Comparison of ENCODE assay signal across 2 cellular contexts in the genomic region with DNA sequence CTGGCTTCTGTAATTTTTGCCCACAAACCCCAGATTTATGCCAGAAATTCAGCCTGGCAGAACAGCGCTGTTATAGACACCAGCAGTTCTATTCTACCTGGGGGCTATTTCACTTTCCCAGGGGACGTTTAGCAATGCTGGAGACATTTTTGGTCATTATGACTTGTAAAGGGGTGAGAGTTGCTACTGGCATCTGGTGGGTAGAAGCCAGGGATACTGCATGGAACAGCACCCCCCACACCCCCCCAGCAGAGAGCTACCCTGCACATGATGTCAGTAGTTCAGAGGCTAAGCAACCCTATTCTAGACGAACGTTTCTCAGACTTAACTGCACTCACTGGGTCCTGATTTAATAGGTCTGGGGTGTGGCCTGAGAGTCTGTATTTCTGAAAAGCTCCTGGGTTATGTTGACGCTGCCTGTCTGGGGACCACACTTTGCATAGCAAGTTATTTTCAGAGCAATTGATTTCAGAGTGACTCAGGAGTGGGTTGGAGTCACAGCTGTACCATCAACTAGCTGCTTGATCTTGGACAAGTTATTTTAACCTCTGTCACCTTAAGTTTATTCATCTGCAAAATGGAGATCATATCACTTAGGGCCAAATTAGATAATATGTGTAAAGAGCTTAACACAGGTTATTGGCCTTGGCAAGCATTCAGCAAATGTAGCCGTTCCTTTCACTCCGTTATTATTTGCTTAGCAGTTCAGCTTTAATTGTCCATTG.
TF ChIP-seq lines count a peak whose summit lies in the region.

No MANE protein-coding gene starts in this region.

TF ChIP-seq in IMR-90, 13 proteins besides CTCF, POLR2A, EP300 and RAD21:
- TF ChIP-seq, protein P1, sequence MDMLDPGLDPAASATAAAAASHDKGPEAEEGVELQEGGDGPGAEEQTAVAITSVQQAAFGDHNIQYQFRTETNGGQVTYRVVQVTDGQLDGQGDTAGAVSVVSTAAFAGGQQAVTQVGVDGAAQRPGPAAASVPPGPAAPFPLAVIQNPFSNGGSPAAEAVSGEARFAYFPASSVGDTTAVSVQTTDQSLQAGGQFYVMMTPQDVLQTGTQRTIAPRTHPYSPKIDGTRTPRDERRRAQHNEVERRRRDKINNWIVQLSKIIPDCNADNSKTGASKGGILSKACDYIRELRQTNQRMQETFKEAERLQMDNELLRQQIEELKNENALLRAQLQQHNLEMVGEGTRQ (IDR thresholded peaks at IDR 0.05; ENCODE audit: low read depth, low read length), result no peak
- no peak for TF ChIP-seq MAFK (IDR thresholded peaks at IDR 0.05; ENCODE audit: low read depth, low read length)
- no peak for TF ChIP-seq SMC3 (IDR thresholded peaks at IDR 0.05; ENCODE audit: low read depth, low read length)
- TF ChIP-seq, protein P2, sequence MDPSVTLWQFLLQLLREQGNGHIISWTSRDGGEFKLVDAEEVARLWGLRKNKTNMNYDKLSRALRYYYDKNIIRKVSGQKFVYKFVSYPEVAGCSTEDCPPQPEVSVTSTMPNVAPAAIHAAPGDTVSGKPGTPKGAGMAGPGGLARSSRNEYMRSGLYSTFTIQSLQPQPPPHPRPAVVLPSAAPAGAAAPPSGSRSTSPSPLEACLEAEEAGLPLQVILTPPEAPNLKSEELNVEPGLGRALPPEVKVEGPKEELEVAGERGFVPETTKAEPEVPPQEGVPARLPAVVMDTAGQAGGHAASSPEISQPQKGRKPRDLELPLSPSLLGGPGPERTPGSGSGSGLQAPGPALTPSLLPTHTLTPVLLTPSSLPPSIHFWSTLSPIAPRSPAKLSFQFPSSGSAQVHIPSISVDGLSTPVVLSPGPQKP (IDR thresholded peaks at IDR 0.05; ENCODE audit: borderline replicate concordance, low read depth, low read length), result no peak
- TF ChIP-seq FOS (IDR thresholded peaks at IDR 0.05; ENCODE audit: low read depth, low read length), result no peak
- TF ChIP-seq RFX5 (IDR thresholded peaks at IDR 0.05; ENCODE audit: low read depth, low read length), result no peak
- TF ChIP-seq MXI1 (IDR thresholded peaks at IDR 0.05; ENCODE audit: borderline replicate concordance, low read depth, low read length), result no peak
- TF ChIP-seq MAZ (IDR thresholded peaks at IDR 0.05; ENCODE audit: borderline replicate concordance, low read depth, low read length), result no peak
- no peak for TF ChIP-seq BHLHE40 (IDR thresholded peaks at IDR 0.05; ENCODE audit: low read depth, low read length)
- no peak for TF ChIP-seq CEBPB (IDR thresholded peaks at IDR 0.05; ENCODE audit: low read depth, low read length)
- TF ChIP-seq RCOR1 (IDR thresholded peaks at IDR 0.05; ENCODE audit: insufficient replicate concordance, low read length), result no peak
- no peak for TF ChIP-seq NFE2L2 (IDR thresholded peaks at IDR 0.05; ENCODE audit: low read depth, low read length)
- TF ChIP-seq CHD1 (IDR thresholded peaks at IDR 0.05; ENCODE audit: low read depth, low read length), result no peak
TF ChIP-seq in IMR-90: peak in this region for 0.

TF ChIP-seq in HEK293T, 16 proteins besides CTCF, POLR2A, EP300 and RAD21:
- no peak for TF ChIP-seq SUZ12 (IDR thresholded peaks at IDR 0.05)
- TF ChIP-seq BHLHE40 (IDR thresholded peaks at IDR 0.05; ENCODE audit: borderline replicate concordance), result no peak
- TF ChIP-seq ELF4 (IDR thresholded peaks at IDR 0.05), result no peak
- TF ChIP-seq L3MBTL2 (conservative IDR thresholded peaks at IDR 0.05), result no peak
- no peak for TF ChIP-seq FOXM1 (IDR thresholded peaks at IDR 0.05; ENCODE audit: borderline replicate concordance)
- no peak for TF ChIP-seq NFRKB (IDR thresholded peaks at IDR 0.05)
- no peak for TF ChIP-seq TARDBP (IDR thresholded peaks at IDR 0.05)
- no peak for TF ChIP-seq CTBP1 (IDR thresholded peaks at IDR 0.05; ENCODE audit: borderline replicate concordance)
- no peak for TF ChIP-seq HDGF (IDR thresholded peaks at IDR 0.05; ENCODE audit: borderline replicate concordance)
- no peak for TF ChIP-seq SP1 (IDR thresholded peaks at IDR 0.05)
- no peak for TF ChIP-seq FOXA1 (IDR thresholded peaks at IDR 0.05)
- no peak for TF ChIP-seq ZNF384 (IDR thresholded peaks at IDR 0.05)
- no peak for TF ChIP-seq ARNT (IDR thresholded peaks at IDR 0.05)
- no peak for TF ChIP-seq LEF1 (IDR thresholded peaks at IDR 0.05; ENCODE audit: borderline replicate concordance)
- TF ChIP-seq, protein P3, sequence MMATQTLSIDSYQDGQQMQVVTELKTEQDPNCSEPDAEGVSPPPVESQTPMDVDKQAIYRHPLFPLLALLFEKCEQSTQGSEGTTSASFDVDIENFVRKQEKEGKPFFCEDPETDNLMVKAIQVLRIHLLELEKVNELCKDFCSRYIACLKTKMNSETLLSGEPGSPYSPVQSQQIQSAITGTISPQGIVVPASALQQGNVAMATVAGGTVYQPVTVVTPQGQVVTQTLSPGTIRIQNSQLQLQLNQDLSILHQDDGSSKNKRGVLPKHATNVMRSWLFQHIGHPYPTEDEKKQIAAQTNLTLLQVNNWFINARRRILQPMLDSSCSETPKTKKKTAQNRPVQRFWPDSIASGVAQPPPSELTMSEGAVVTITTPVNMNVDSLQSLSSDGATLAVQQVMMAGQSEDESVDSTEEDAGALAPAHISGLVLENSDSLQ (IDR thresholded peaks at IDR 0.05), result no peak
